In genomic region chr6:127458817-127459216, GRCh38 we compare ENCODE assay signal across 10 cellular contexts. TPM values are rescaled to one million over a fixed set of nuclear protein-coding genes. Genes with fewer than 3 reads are reported as not detected.
DNase-seq lines count a peak whose midpoint lies in the region; ATAC-seq and TF ChIP-seq lines count a peak whose summit lies in the region.
"Had no signal": no experiment of that assay in that cellular context is flagged by ENCODE, and none has a peak within 500 bp of the region (broad histone marks: within the 10 kb centered on the region; RNA-seq: fewer than 3 reads in every experiment).

No MANE protein-coding gene starts in this region.

- no peak overlapping the region for H3K4me2 ChIP-seq in parathyroid adenoma (ENCODE audit: low read length)

- no peak overlapping the region for H3K9ac ChIP-seq in parathyroid adenoma

- H3K27me3 ChIP-seq in BJ (ENCODE audit: control insufficient read depth, insufficient read depth, low read length) (no peaks in the 10 kb centered on the region), RWPE2 (ENCODE audit: insufficient read depth, poor library complexity, severe bottlenecking) (peaks cover 8% of the 10 kb centered on the region), parathyroid adenoma (ENCODE audit: control insufficient read depth, insufficient read depth, low read length) (no peaks in the 10 kb centered on the region)

- H3K36me3 ChIP-seq in BJ (ENCODE audit: control insufficient read depth, insufficient read depth, low read length) = no peaks in the 10 kb centered on the region
- H3K36me3 ChIP-seq in RWPE2 (ENCODE audit: low read depth) = no peaks in the 10 kb centered on the region
- no peaks in the 10 kb centered on the region for H3K36me3 ChIP-seq in parathyroid adenoma (ENCODE audit: control insufficient read depth, insufficient read depth, low read length)

- H2AFZ ChIP-seq in parathyroid adenoma = peak overlapping the region; percentile 6

- H3K79me2 ChIP-seq in parathyroid adenoma = no peaks in the 10 kb centered on the region

- CTCF ChIA-PET in BJ (lab: Yijun Ruan, JAX) = interaction anchor here (0.7 to 1.8 kb wide), 3 partner anchors 14 to 155 kb away, joined by 3 to 6 read pairs (median 3); partner anchors contain the start of gene MTCL3

- no peaks in the 10 kb centered on the region for H3K9me3 ChIP-seq in RWPE2 (ENCODE audit: severe bottlenecking)
- H3K9me3 ChIP-seq in parathyroid adenoma (ENCODE audit: control insufficient read depth, low read length) = no peaks in the 10 kb centered on the region

- H3K4me1 ChIP-seq in RWPE2 (ENCODE audit: insufficient read depth, poor library complexity, severe bottlenecking) = no peaks in the 10 kb centered on the region
- H3K4me1 ChIP-seq in parathyroid adenoma = no peaks in the 10 kb centered on the region
- H3K4me1 ChIP-seq: foreskin keratinocyte had no signal

- peak overlapping the region; percentile 24; the same call in 1 of the 2 replicates for H3K4me3 ChIP-seq in BJ (ENCODE audit: low read depth, low read length)
- no peak overlapping the region for H3K4me3 ChIP-seq in RWPE2 (ENCODE audit: severe bottlenecking)
- no peak overlapping the region for H3K4me3 ChIP-seq in parathyroid adenoma (ENCODE audit: low read depth, low read length)

- DNase-seq in BJ (ENCODE audit: low read depth) (no peak), RWPE2 (ENCODE audit: low spot score) (no peak), foreskin melanocyte (peak; percentile 48), CD1c-positive myeloid dendritic cell (ENCODE audit: extremely low spot score) (no peak), NCI-H526 treated with DMSO at 0.1 percent for 48 hours (lab: John Stamatoyannopoulos, UW) (no peak)
- DNase-seq in stimulated activated CD4-positive, alpha-beta T cell treated with anti-CD3 and anti-CD28 coated beads, Interleukin-2, amount 100 ng/mL, for 48 hours = no peak
- DNase-seq: foreskin keratinocyte, SHP77 had no signal

- no peak overlapping the region for H3K27ac ChIP-seq in RWPE2 (ENCODE audit: poor library complexity, severe bottlenecking)
- no peak overlapping the region for H3K27ac ChIP-seq in parathyroid adenoma
- H3K27ac ChIP-seq: foreskin keratinocyte had no signal

- POLR2A ChIA-PET in BJ (lab: Charles Lee) = no interaction called here

- TF ChIP-seq CTCF in BJ (IDR thresholded peaks at IDR 0.05; ENCODE audit: insufficient read depth, low read depth, low read length) = no peak
- no peak for TF ChIP-seq CTCF in RWPE2 (IDR thresholded peaks at IDR 0.05; ENCODE audit: poor library complexity, severe bottlenecking)
- TF ChIP-seq CTCF in parathyroid adenoma (IDR thresholded peaks at IDR 0.05) = no peak

- ATAC-seq in RWPE2 (ENCODE audit: low read depth) (peak; percentile 40; the same call in 2 of the 3 replicates), GM18520 (IDR thresholded peaks at IDR 0.05; ENCODE audit: unreplicated experiment) (no peak)
- ATAC-seq: foreskin keratinocyte had no signal

RNA-seq across cellular contexts. Expression of gene KIAA0408, which starts 0.4 kb away (rescaled TPM):
- polyA plus RNA-seq in BJ (2011; rRNA removed) = 0.86 and 1.6 TPM in 2 replicates
- polyA minus RNA-seq in BJ (2011; rRNA and poly(A)+ RNA removed) = 0.26 and 0.33 TPM in 2 replicates
- polyA plus RNA-seq: foreskin keratinocyte had no signal
